30 cellular contexts compared by ENCODE assay signal in the genomic region with DNA sequence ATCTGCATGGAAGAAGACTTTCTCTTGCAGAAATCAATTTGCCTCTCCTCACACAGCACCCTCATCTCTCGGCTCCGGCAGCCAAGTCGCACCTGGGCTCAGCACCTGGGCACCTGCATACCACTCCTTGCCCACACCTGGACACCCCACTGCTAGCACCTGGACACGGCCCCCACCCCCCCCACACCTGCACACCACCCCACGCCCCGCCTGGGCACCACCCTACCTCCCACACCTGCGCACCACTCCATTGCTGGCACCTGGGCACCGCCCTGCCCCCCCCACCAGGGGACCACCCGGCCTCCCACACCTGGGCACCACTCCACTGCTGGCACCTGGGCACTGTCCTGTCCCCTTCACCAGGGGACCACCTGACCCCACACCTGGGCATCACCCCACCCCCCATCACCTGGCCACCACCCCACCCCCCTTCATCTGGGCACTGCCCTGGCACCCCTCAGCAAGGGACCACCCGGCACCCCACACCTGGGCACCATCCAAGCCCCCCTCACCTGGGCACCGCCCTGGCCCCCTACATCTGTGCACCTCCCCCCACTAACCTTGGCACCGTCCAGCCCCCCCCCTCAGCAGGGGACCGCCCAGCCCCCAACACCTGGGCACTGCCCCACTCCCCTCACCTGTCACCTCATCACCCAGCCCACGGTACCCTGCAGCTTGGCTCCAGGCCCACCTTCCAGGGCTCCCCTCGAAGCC. TPM values are rescaled to one million over a fixed set of nuclear protein-coding genes. Genes with fewer than 3 reads are reported as not detected.
DNase-seq lines count a peak whose midpoint lies in the region; ATAC-seq and TF ChIP-seq lines count a peak whose summit lies in the region.
"Had no signal": no experiment of that assay in that cellular context is flagged by ENCODE, and none has a peak within 500 bp of the region (broad histone marks: within the 10 kb centered on the region; RNA-seq: fewer than 3 reads in every experiment).

No MANE protein-coding gene starts in this region.

- TF ChIP-seq POLR2A in breast epithelium (IDR thresholded peaks at IDR 0.05) (no peak), upper lobe of left lung (IDR thresholded peaks at IDR 0.05) (no peak)

- CTCF ChIA-PET in MCF 10A (lab: Yijun Ruan, JAX) = no interaction called here

- no peaks in the 10 kb centered on the region for H3K27me3 Mint-ChIP-seq in MCF 10A (ENCODE audit: insufficient read depth, unreplicated experiment)
- H3K27me3 Mint-ChIP-seq: progenitor cell of endocrine pancreas had no signal

- H3K27me3 ChIP-seq in breast epithelium = no peaks in the 10 kb centered on the region
- H3K27me3 ChIP-seq in adipocyte (replicated peaks; ENCODE audit: control insufficient read depth, insufficient read depth, low read length) = peaks cover 4% of the 10 kb centered on the region
- no peaks in the 10 kb centered on the region for H3K27me3 ChIP-seq in mucosa of stomach (ENCODE audit: control insufficient read depth, insufficient read depth, low read length)
- H3K27me3 ChIP-seq in upper lobe of left lung = no peaks in the 10 kb centered on the region
- H3K27me3 ChIP-seq: adrenal gland, MG63 had no signal

- BruUV-seq in MCF 10A (replicated peaks; lab: Mats Ljungman, UMichigan) = no TSS peak

- no peaks in the 10 kb centered on the region for H3K36me3 Mint-ChIP-seq in MCF 10A (ENCODE audit: insufficient read depth, unreplicated experiment)

- H3K9ac ChIP-seq in adipocyte (ENCODE audit: low read length) (no peak overlapping the region), mucosa of stomach (ENCODE audit: low read length) (peak overlapping the region; percentile 64)

- H3K27ac ChIP-seq in breast epithelium (no peak overlapping the region), upper lobe of left lung (peak overlapping the region in 1 of 4 donors; percentile 63)
- H3K27ac ChIP-seq: neutrophil, sigmoid colon, tibial artery had no signal

- H3K4me3 Mint-ChIP-seq in MCF 10A (ENCODE audit: unreplicated experiment) = no peak overlapping the region
- H3K4me3 Mint-ChIP-seq: activated CD8-positive, alpha-beta T cell treated with anti-CD3 and anti-CD28 coated beads, Interleukin-2, amount 10 ng/mL, durations not matched to agents 7 days and 5 days; T-helper 1 cell treated with Interleukin-12 subunit alpha and Interleukin-12 subunit beta and Interleukin-4 antibody, amounts not matched to agents 30 μg/mL and 1 μg/mL, for 36 hours had no signal

- no peaks in the 10 kb centered on the region for H3K36me3 ChIP-seq in breast epithelium
- H3K36me3 ChIP-seq in adipocyte (ENCODE audit: control insufficient read depth, insufficient read depth, low read length, severe bottlenecking) = no peaks in the 10 kb centered on the region
- H3K36me3 ChIP-seq in mucosa of stomach (ENCODE audit: control insufficient read depth, insufficient read depth, low read length) = no peaks in the 10 kb centered on the region
- no peaks in the 10 kb centered on the region for H3K36me3 ChIP-seq in upper lobe of left lung
- H3K36me3 ChIP-seq: adrenal gland, MG63, neutrophil, sigmoid colon, tibial artery had no signal

- POLR2A ChIA-PET in MCF 10A (lab: Yijun Ruan, JAX) = no interaction called here

- 86 to 89% methylated on average over 12 to 13 of the region's 15 CpGs for WGBS in upper lobe of left lung, 2 donors

- TF ChIP-seq EP300 in upper lobe of left lung (IDR thresholded peaks at IDR 0.05) = no peak

- intact Hi-C loops in breast epithelium (cut with DNase I; ENCODE audit: low total_unique reads) (no loop called here), MCF 10A (cut with micrococcal nuclease) (no loop called here)

- ATAC-seq in upper lobe of left lung (ENCODE audit: low FRiP score in 2 of 2) = peak in 1 of 2 donors; percentile 20
- no peak for ATAC-seq in HG02973 (IDR thresholded peaks at IDR 0.05; ENCODE audit: unreplicated experiment)
- ATAC-seq: activated CD8-positive, alpha-beta T cell treated with anti-CD3 and anti-CD28 coated beads, Interleukin-2, amount 10 ng/mL, durations not matched to agents 7 days and 5 days; K562 had no signal

- TF ChIP-seq CTCF in breast epithelium (IDR thresholded peaks at IDR 0.05) = no peak
- TF ChIP-seq CTCF in MCF 10A (IDR thresholded peaks at IDR 0.05; ENCODE audit: unreplicated experiment) = no peak
- TF ChIP-seq CTCF in upper lobe of left lung (IDR thresholded peaks at IDR 0.05) = no peak

- H3K9me3 ChIP-seq in breast epithelium (no peaks in the 10 kb centered on the region), adipocyte (ENCODE audit: control insufficient read depth, low read length) (no peaks in the 10 kb centered on the region), mucosa of stomach (ENCODE audit: control insufficient read depth, low read length) (no peaks in the 10 kb centered on the region), upper lobe of left lung (no peaks in the 10 kb centered on the region)
- H3K9me3 ChIP-seq: adrenal gland, MG63, neutrophil, sigmoid colon, tibial artery had no signal

- no peaks in the 10 kb centered on the region for H3K4me1 Mint-ChIP-seq in MCF 10A (ENCODE audit: insufficient read depth, unreplicated experiment)

- H3K4me1 ChIP-seq in breast epithelium (no peaks in the 10 kb centered on the region), adipocyte (ENCODE audit: control insufficient read depth, insufficient read depth, low read length) (no peaks in the 10 kb centered on the region), mucosa of stomach (ENCODE audit: control insufficient read depth, insufficient read depth, low read length) (peaks cover 33% of the 10 kb centered on the region), upper lobe of left lung (peaks cover 17 to 26% (median 21%) of the 10 kb centered on the region in 4 donors)

- H3K9me3 Mint-ChIP-seq in MCF 10A (ENCODE audit: unreplicated experiment) = no peaks in the 10 kb centered on the region
- H3K9me3 Mint-ChIP-seq: T-helper 1 cell treated with Interleukin-12 subunit alpha and Interleukin-12 subunit beta and Interleukin-4 antibody, amounts not matched to agents 30 μg/mL and 1 μg/mL, for 36 hours had no signal

- no peak for DNase-seq in breast epithelium (ENCODE audit: low spot score in 2 of 2)
- DNase-seq in MCF 10A (ENCODE audit: unreplicated experiment) = no peak
- DNase-seq in adipocyte (ENCODE audit: low read depth) = no peak
- peak in 1 of 2 donors; percentile 63 for DNase-seq in upper lobe of left lung
- DNase-seq in NCI-H1930 (lab: John Stamatoyannopoulos, UW) = no peak
- no peak for DNase-seq in NK-92 (lab: John Stamatoyannopoulos, UW; ENCODE audit: unreplicated experiment)
- DNase-seq: activated CD8-positive, alpha-beta T cell treated with anti-CD3 and anti-CD28 coated beads, Interleukin-2, amount 10 ng/mL, durations not matched to agents 7 days and 5 days; activated effector memory CD4-positive, alpha-beta T cell treated with anti-CD3 and anti-CD28 coated beads, Interleukin-2, amount 50 U/mL, for 16 hours; DMS79; effector CD8-positive, alpha-beta T cell; erythroblast; foreskin melanocyte; GDM1; HCEC 1CT; MG63; NCI-H2081 treated with DMSO at 0.1 percent for 48 hours; NCI-H226; NCI-H774; RPMI8226; sigmoid colon; stimulated activated CD4-positive, alpha-beta T cell treated with anti-CD3 and anti-CD28 coated beads, Interleukin-4, amount 100 ng/mL, for 4 hours; stimulated activated naive CD4-positive, alpha-beta T cell treated with Interleukin-2 at 50 U/mL for 16 hours; tibial artery had no signal

- H3K27ac Mint-ChIP-seq in MCF 10A (ENCODE audit: low read depth, unreplicated experiment) = no peak overlapping the region
- H3K27ac Mint-ChIP-seq: activated CD8-positive, alpha-beta T cell treated with anti-CD3 and anti-CD28 coated beads, Interleukin-2, amount 10 ng/mL, durations not matched to agents 7 days and 5 days; progenitor cell of endocrine pancreas; T-helper 1 cell treated with Interleukin-12 subunit alpha and Interleukin-12 subunit beta and Interleukin-4 antibody, amounts not matched to agents 30 μg/mL and 1 μg/mL, for 36 hours had no signal

- peak overlapping the region in 2 of 3 donors; percentile 47 to 65 for H3K4me3 ChIP-seq in breast epithelium
- H3K4me3 ChIP-seq in adipocyte (ENCODE audit: low read length) = peak overlapping the region; percentile 78
- no peak overlapping the region for H3K4me3 ChIP-seq in mucosa of stomach (ENCODE audit: low read length)
- peak overlapping the region in 3 of 4 donors; percentile 45 to 56 (median 53) for H3K4me3 ChIP-seq in upper lobe of left lung
- H3K4me3 ChIP-seq: K562, MG63 had no signal

RNA-seq across cellular contexts. Expression of a gene that starts 33.8 kb away (rescaled TPM):
- total RNA-seq in breast epithelium (1 to 10 TPM in 2 of 3 donors, under 1 TPM in 1; 0.98 to 2.9 (median 1.3) TPM), MCF 10A (2022) (3.0 and 3.6 TPM in 2 replicates), upper lobe of left lung (1 to 10 TPM in 5 of 6 donors, not detected in 1; 1.1 to 4.0 (median 2.6) TPM)
